Comparison of ENCODE assay signal across 20 cellular contexts in genomic region chr17:8314797-8315739, GRCh38. TPM values are rescaled to one million over a fixed set of nuclear protein-coding genes. Genes with fewer than 3 reads are reported as not detected.
DNase-seq lines count a peak whose midpoint lies in the region; ATAC-seq, FAIRE-seq and TF ChIP-seq lines count a peak whose summit lies in the region.
"Had no signal": no experiment of that assay in that cellular context is flagged by ENCODE, and none has a peak within 500 bp of the region (broad histone marks: within the 10 kb centered on the region; RNA-seq: fewer than 3 reads in every experiment).

No MANE protein-coding gene starts in this region.

- H3K27me3 ChIP-seq in heart right ventricle = peaks cover 0 to 60% (median 29%) of the 10 kb centered on the region in 7 donors
- H3K27me3 ChIP-seq in right atrium auricular region = peaks cover 0 to 5% of the 10 kb centered on the region in 2 donors

- H3K4me3 ChIP-seq in heart right ventricle (peak overlapping the region in 6 of 10 donors; percentile 5 to 25 (median 15)), right atrium auricular region (peak overlapping the region in 1 of 2 donors; percentile 28)
- H3K4me3 ChIP-seq: Peyer's patch had no signal

- H3K36me3 ChIP-seq in heart right ventricle (peaks cover 0 to 68% (median 8%) of the 10 kb centered on the region in 9 donors), right atrium auricular region (no peaks in the 10 kb centered on the region)
- H3K36me3 ChIP-seq: Peyer's patch had no signal

- DNase-seq in heart right ventricle (no peak), right atrium auricular region (ENCODE audit: low spot score) (no peak), glutamatergic neuron (no peak), mesothelial cell of epicardium (ENCODE audit: low spot score in 2 of 2, unreplicated experiment in 2 of 2) (no peak), activated gamma-delta T cell treated with Interleukin-2 at 50 U/mL for 16 hours (no peak), Ammon's horn (ENCODE audit: low spot score) (no peak), DMS114 treated with DMSO at 0.1 percent for 48 hours (lab: John Stamatoyannopoulos, UW; ENCODE audit: unreplicated experiment) (no peak), H54 (ENCODE audit: insufficient read length, low spot score) (no peak)
- DNase-seq: COR-L47, cortex of kidney, HCEC 1CT, Karpas-422, natural killer cell, NCI-H1694 treated with DMSO at 0.1 percent for 48 hours, NCI-H524 treated with DMSO at 0.1 percent for 48 hours, Peyer's patch had no signal

- H3K27ac ChIP-seq in heart right ventricle = peak overlapping the region in 3 of 10 donors; percentile 10 to 90 (median 15)
- no peak overlapping the region for H3K27ac ChIP-seq in right atrium auricular region
- H3K27ac ChIP-seq: Peyer's patch had no signal

- intact Hi-C loops in heart right ventricle (cut with DNase I) = loop anchor here in 5 of 10 donors (5.0 to 10.0 kb wide), 4 partner anchors 42 to 62 kb away; partner anchors contain the start of gene KRABD2 (in 1 of the 5)

- H3K9me3 ChIP-seq in heart right ventricle (no peaks in the 10 kb centered on the region), right atrium auricular region (no peaks in the 10 kb centered on the region)
- H3K9me3 ChIP-seq: Peyer's patch had no signal

- FAIRE-seq in H54 (lab: Jason Lieb, UNC) = no peak

- H3K36me3 Mint-ChIP-seq in glutamatergic neuron (ENCODE audit: unreplicated experiment) (peaks cover 2% of the 10 kb centered on the region), mesothelial cell of epicardium (no peaks in the 10 kb centered on the region)
- H3K36me3 Mint-ChIP-seq: natural killer cell had no signal

- H3K4me1 Mint-ChIP-seq in glutamatergic neuron (ENCODE audit: low read depth, unreplicated experiment) (peaks cover 6% of the 10 kb centered on the region), mesothelial cell of epicardium (peaks cover 13% of the 10 kb centered on the region)

- H3K9me3 Mint-ChIP-seq in glutamatergic neuron (ENCODE audit: unreplicated experiment) (peaks cover 1% of the 10 kb centered on the region), mesothelial cell of epicardium (no peaks in the 10 kb centered on the region)
- H3K9me3 Mint-ChIP-seq: natural killer cell had no signal

- H3K4me1 ChIP-seq in heart right ventricle (peaks cover 7 to 42% (median 19%) of the 10 kb centered on the region in 9 donors), right atrium auricular region (peaks cover 0 to 19% of the 10 kb centered on the region in 2 donors)
- H3K4me1 ChIP-seq: Peyer's patch had no signal

- WGBS in heart right ventricle, 2 donors = 18 to 22% methylated on average over 29 of the region's 29 CpGs

- peaks cover 11% of the 10 kb centered on the region for H3K27me3 Mint-ChIP-seq in glutamatergic neuron (ENCODE audit: unreplicated experiment)
- peaks cover 75% of the 10 kb centered on the region for H3K27me3 Mint-ChIP-seq in mesothelial cell of epicardium (ENCODE audit: low read depth)

- H3K27ac Mint-ChIP-seq in glutamatergic neuron (ENCODE audit: unreplicated experiment) (no peak overlapping the region), mesothelial cell of epicardium (no peak overlapping the region)
- H3K27ac Mint-ChIP-seq: natural killer cell had no signal

- TF ChIP-seq CTCF in heart right ventricle (IDR thresholded peaks at IDR 0.05) (no peak), right atrium auricular region (IDR thresholded peaks at IDR 0.05) (no peak), glutamatergic neuron (IDR thresholded peaks at IDR 0.05; ENCODE audit: partially characterized antibody, unreplicated experiment) (no peak), mesothelial cell of epicardium (IDR thresholded peaks at IDR 0.05; ENCODE audit: unreplicated experiment) (no peak)

- ATAC-seq in heart right ventricle = no peak
- ATAC-seq: natural killer cell had no signal

- H3K4me3 Mint-ChIP-seq in glutamatergic neuron (ENCODE audit: unreplicated experiment) (peak overlapping the region; percentile 81), mesothelial cell of epicardium (peak overlapping the region; percentile 57)
- H3K4me3 Mint-ChIP-seq: natural killer cell had no signal

- TF ChIP-seq POLR2A in H54 (IDR thresholded peaks at IDR 0.05; ENCODE audit: low read depth, low read length) = no peak

RNA-seq across cellular contexts. Expression of gene ARHGEF15, which starts 5.0 kb away (rescaled TPM):
- 10 to 100 TPM; 13.5 to 30.6 (median 19.4) TPM for total RNA-seq in heart right ventricle
- 10 to 100 TPM; 11.1 to 32.7 TPM for polyA plus RNA-seq in heart right ventricle
- 10 to 100 TPM in 1 of 2 donors, 1 to 10 TPM in 1; 5.9 to 18.7 TPM for total RNA-seq in right atrium auricular region
- 0.66 TPM for total RNA-seq in glutamatergic neuron (ENCODE audit: unreplicated experiment)
- total RNA-seq in mesothelial cell of epicardium = 0.20 TPM in 1 of 3 replicates, not detected in the others
- total RNA-seq: fibroblast of villous mesenchyme; natural killer cell; T-helper 1 cell treated with Interleukin-12 subunit alpha and Interleukin-12 subunit beta and Interleukin-4 antibody, amounts not matched to agents 30 ng/mL and 1 ng/mL, for 36 hours had no signal
- polyA plus RNA-seq: AG04450 had no signal

RNA-seq across cellular contexts. Expression of gene SLC25A35, which starts 19.9 kb away (rescaled TPM):
- 1 to 10 TPM; 1.5 to 4.5 (median 2.3) TPM for total RNA-seq in heart right ventricle
- polyA plus RNA-seq in heart right ventricle = 1 to 10 TPM; 2.4 to 6.8 TPM
- 1 to 10 TPM; 1.2 to 1.6 TPM for total RNA-seq in right atrium auricular region
- total RNA-seq in glutamatergic neuron (ENCODE audit: unreplicated experiment) = 4.0 TPM
- total RNA-seq in mesothelial cell of epicardium = 8.8 to 9.2 TPM (median 9.1 TPM) in 3 replicates

RNA-seq across cellular contexts. Expression of gene ODF4, which starts 24.6 kb away (rescaled TPM):
- total RNA-seq in heart right ventricle (not detected), right atrium auricular region (not detected), glutamatergic neuron (ENCODE audit: unreplicated experiment) (not detected), mesothelial cell of epicardium (not detected in 3 replicates)
- not detected for polyA plus RNA-seq in heart right ventricle
- total RNA-seq: fibroblast of villous mesenchyme; natural killer cell; Peyer's patch; subcutaneous adipose tissue; T-helper 1 cell treated with Interleukin-12 subunit alpha and Interleukin-12 subunit beta and Interleukin-4 antibody, amounts not matched to agents 30 ng/mL and 1 ng/mL, for 36 hours had no signal
- polyA plus RNA-seq: AG04450 had no signal

RNA-seq across cellular contexts. Expression of gene RANGRF, which starts 26.6 kb away (rescaled TPM):
- 10 to 100 TPM; 20.7 to 28.2 (median 24.4) TPM for total RNA-seq in heart right ventricle
- polyA plus RNA-seq in heart right ventricle = 10 to 100 TPM; 32.3 to 53.5 TPM
- total RNA-seq in right atrium auricular region = 10 to 100 TPM; 24.1 to 29.9 TPM
- 29.5 TPM for total RNA-seq in glutamatergic neuron (ENCODE audit: unreplicated experiment)
- total RNA-seq in mesothelial cell of epicardium = 25.1 to 26.4 TPM (median 25.7 TPM) in 3 replicates
